ENCODE assay signal across 1 cellular context in the genomic region with DNA sequence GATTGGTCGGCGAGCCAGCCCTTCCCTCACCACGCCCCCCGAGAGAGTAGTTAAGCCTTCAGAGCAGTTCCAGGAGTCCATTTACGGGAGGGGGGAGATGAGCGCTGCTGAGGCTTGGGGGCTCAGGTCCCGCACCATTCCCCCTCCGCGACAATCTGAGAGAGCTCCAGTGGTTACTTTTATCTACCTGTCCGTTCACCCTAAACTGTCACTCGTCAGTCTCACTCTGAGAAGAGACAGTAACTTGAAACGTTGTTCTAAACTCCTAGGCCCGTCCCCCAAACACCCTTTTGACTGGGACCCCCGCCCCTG.
TF ChIP-seq lines count a peak whose summit lies in the region.

No MANE protein-coding gene starts in this region.

TF ChIP-seq in K562, 482 proteins besides CTCF, POLR2A, EP300 and RAD21 (continues in another document):
- TF ChIP-seq THRAP3 (IDR thresholded peaks at IDR 0.05; ENCODE audit: borderline replicate concordance) (no peak), MTA3 (IDR thresholded peaks at IDR 0.05; ENCODE audit: borderline replicate concordance) (no peak), NFE2 (IDR thresholded peaks at IDR 0.05; ENCODE audit: low read depth) (no peak), NFIC (IDR thresholded peaks at IDR 0.05) (no peak), SAFB2 (IDR thresholded peaks at IDR 0.05; ENCODE audit: borderline replicate concordance, low read depth, low read length, severe bottlenecking) (no peak), FOXK2 (conservative IDR thresholded peaks at IDR 0.05 in 1 of 2, IDR thresholded peaks at IDR 0.05 in 1 of 2; ENCODE audit: low read depth in 2 of 2) (no peak), ZSCAN29 (IDR thresholded peaks at IDR 0.05) (no peak), MYBL2 (IDR thresholded peaks at IDR 0.05; ENCODE audit: low read depth) (no peak), MYBL2 (CRISPR knock-in tag; IDR thresholded peaks at IDR 0.05; ENCODE audit: borderline replicate concordance) (no peak), NCOR1 (IDR thresholded peaks at IDR 0.05) (no peak), SMARCA4 (IDR thresholded peaks at IDR 0.05) (no peak), SIN3A (IDR thresholded peaks at IDR 0.05; ENCODE audit: borderline replicate concordance in 2 of 2, control insufficient read depth in 1 of 2, low read depth in 2 of 2, low read length in 2 of 2) (peak in 1 of 2 experiments; percentile 63; a peak in 2 of 4 replicates), ESRRB (CRISPR knock-in tag; IDR thresholded peaks at IDR 0.05; ENCODE audit: borderline replicate concordance) (no peak), GABPB2 (CRISPR knock-in tag; conservative IDR thresholded peaks at IDR 0.05) (no peak), GATA2 (CRISPR knock-in tag; IDR thresholded peaks at IDR 0.05) (no peak), POLR2G (IDR thresholded peaks at IDR 0.05; ENCODE audit: low read depth, low read length) (no peak), CHD4 (IDR thresholded peaks at IDR 0.05; ENCODE audit: insufficient read depth, insufficient replicate concordance, low read depth, low read length, poor library complexity, severe bottlenecking) (no peak), ZNF644 (tag; IDR thresholded peaks at IDR 0.05; ENCODE audit: low read depth) (no peak), KAT7 (CRISPR knock-in tag; IDR thresholded peaks at IDR 0.05; ENCODE audit: borderline replicate concordance) (0 out of 2 replicates have a peak, but pooled peaks have one; percentile 66), PML (IDR thresholded peaks at IDR 0.05; ENCODE audit: low read length) (peak; percentile 21), CBFA2T2 (conservative IDR thresholded peaks at IDR 0.05) (no peak), ZFP30 (CRISPR knock-in tag; IDR thresholded peaks at IDR 0.05; ENCODE audit: borderline replicate concordance) (no peak), SUPT5H (IDR thresholded peaks at IDR 0.05) (peak; percentile 53; the same call in 1 of the 2 replicates), HCFC1 (IDR thresholded peaks at IDR 0.05; ENCODE audit: low read depth, low read length) (no peak), NCOA1 (IDR thresholded peaks at IDR 0.05; ENCODE audit: low read depth) (no peak), E2F3 (CRISPR knock-in tag; IDR thresholded peaks at IDR 0.05) (no peak), ZBTB17 (CRISPR knock-in tag; IDR thresholded peaks at IDR 0.05) (no peak), WHSC1 (IDR thresholded peaks at IDR 0.05; ENCODE audit: low read length) (no peak), PPARD (CRISPR knock-in tag; IDR thresholded peaks at IDR 0.05) (no peak), EWSR1 (IDR thresholded peaks at IDR 0.05; ENCODE audit: borderline replicate concordance, low read depth, partially characterized antibody) (no peak), ILK (tag; IDR thresholded peaks at IDR 0.05; ENCODE audit: borderline replicate concordance, low read depth) (no peak), SLC30A9 (CRISPR knock-in tag; IDR thresholded peaks at IDR 0.05) (no peak), ZNF232 (CRISPR knock-in tag; IDR thresholded peaks at IDR 0.05) (no peak), TGIF2 (CRISPR knock-in tag; IDR thresholded peaks at IDR 0.05) (no peak), ATF1 (CRISPR knock-in tag; IDR thresholded peaks at IDR 0.05) (no peak), ATF1 (tag; IDR thresholded peaks at IDR 0.05) (no peak), TAF1 (IDR thresholded peaks at IDR 0.05; ENCODE audit: control insufficient read depth, extremely low read depth, insufficient read depth, low read length, severe bottlenecking) (peak; percentile 64), KAT2B (IDR thresholded peaks at IDR 0.05; ENCODE audit: low read depth, low read length) (no peak), NRF1 (conservative IDR thresholded peaks at IDR 0.05 in 1 of 2, IDR thresholded peaks at IDR 0.05 in 1 of 2) (no peak), BRF1 (IDR thresholded peaks at IDR 0.05; ENCODE audit: borderline replicate concordance, extremely low read depth, insufficient read length) (no peak), ZNF717 (CRISPR knock-in tag; IDR thresholded peaks at IDR 0.05) (no peak)
- TF ChIP-seq, protein P1, sequence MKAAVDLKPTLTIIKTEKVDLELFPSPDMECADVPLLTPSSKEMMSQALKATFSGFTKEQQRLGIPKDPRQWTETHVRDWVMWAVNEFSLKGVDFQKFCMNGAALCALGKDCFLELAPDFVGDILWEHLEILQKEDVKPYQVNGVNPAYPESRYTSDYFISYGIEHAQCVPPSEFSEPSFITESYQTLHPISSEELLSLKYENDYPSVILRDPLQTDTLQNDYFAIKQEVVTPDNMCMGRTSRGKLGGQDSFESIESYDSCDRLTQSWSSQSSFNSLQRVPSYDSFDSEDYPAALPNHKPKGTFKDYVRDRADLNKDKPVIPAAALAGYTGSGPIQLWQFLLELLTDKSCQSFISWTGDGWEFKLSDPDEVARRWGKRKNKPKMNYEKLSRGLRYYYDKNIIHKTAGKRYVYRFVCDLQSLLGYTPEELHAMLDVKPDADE (conservative IDR thresholded peaks at IDR 0.05; ENCODE audit: control insufficient read depth, low read depth, low read length) = 0 out of 2 replicates have a peak, but pooled peaks have one; percentile 44
- TF ChIP-seq, protein P2, sequence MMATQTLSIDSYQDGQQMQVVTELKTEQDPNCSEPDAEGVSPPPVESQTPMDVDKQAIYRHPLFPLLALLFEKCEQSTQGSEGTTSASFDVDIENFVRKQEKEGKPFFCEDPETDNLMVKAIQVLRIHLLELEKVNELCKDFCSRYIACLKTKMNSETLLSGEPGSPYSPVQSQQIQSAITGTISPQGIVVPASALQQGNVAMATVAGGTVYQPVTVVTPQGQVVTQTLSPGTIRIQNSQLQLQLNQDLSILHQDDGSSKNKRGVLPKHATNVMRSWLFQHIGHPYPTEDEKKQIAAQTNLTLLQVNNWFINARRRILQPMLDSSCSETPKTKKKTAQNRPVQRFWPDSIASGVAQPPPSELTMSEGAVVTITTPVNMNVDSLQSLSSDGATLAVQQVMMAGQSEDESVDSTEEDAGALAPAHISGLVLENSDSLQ (IDR thresholded peaks at IDR 0.05) = no peak
- TF ChIP-seq, protein P3, sequence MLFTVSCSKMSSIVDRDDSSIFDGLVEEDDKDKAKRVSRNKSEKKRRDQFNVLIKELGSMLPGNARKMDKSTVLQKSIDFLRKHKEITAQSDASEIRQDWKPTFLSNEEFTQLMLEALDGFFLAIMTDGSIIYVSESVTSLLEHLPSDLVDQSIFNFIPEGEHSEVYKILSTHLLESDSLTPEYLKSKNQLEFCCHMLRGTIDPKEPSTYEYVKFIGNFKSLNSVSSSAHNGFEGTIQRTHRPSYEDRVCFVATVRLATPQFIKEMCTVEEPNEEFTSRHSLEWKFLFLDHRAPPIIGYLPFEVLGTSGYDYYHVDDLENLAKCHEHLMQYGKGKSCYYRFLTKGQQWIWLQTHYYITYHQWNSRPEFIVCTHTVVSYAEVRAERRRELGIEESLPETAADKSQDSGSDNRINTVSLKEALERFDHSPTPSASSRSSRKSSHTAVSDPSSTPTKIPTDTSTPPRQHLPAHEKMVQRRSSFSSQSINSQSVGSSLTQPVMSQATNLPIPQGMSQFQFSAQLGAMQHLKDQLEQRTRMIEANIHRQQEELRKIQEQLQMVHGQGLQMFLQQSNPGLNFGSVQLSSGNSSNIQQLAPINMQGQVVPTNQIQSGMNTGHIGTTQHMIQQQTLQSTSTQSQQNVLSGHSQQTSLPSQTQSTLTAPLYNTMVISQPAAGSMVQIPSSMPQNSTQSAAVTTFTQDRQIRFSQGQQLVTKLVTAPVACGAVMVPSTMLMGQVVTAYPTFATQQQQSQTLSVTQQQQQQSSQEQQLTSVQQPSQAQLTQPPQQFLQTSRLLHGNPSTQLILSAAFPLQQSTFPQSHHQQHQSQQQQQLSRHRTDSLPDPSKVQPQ (CRISPR knock-in tag; IDR thresholded peaks at IDR 0.05; ENCODE audit: borderline replicate concordance) = no peak
- TF ChIP-seq, protein P4, sequence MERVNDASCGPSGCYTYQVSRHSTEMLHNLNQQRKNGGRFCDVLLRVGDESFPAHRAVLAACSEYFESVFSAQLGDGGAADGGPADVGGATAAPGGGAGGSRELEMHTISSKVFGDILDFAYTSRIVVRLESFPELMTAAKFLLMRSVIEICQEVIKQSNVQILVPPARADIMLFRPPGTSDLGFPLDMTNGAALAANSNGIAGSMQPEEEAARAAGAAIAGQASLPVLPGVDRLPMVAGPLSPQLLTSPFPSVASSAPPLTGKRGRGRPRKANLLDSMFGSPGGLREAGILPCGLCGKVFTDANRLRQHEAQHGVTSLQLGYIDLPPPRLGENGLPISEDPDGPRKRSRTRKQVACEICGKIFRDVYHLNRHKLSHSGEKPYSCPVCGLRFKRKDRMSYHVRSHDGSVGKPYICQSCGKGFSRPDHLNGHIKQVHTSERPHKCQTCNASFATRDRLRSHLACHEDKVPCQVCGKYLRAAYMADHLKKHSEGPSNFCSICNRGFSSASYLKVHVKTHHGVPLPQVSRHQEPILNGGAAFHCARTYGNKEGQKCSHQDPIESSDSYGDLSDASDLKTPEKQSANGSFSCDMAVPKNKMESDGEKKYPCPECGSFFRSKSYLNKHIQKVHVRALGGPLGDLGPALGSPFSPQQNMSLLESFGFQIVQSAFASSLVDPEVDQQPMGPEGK (CRISPR knock-in tag; IDR thresholded peaks at IDR 0.05; ENCODE audit: borderline replicate concordance) = no peak
- TF ChIP-seq, protein P5, sequence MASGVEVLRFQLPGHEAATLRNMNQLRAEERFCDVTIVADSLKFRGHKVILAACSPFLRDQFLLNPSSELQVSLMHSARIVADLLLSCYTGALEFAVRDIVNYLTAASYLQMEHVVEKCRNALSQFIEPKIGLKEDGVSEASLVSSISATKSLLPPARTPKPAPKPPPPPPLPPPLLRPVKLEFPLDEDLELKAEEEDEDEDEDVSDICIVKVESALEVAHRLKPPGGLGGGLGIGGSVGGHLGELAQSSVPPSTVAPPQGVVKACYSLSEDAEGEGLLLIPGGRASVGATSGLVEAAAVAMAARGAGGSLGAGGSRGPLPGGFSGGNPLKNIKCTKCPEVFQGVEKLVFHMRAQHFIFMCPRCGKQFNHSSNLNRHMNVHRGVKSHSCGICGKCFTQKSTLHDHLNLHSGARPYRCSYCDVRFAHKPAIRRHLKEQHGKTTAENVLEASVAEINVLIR (CRISPR knock-in tag; IDR thresholded peaks at IDR 0.05) = no peak
- TF ChIP-seq, protein P6, sequence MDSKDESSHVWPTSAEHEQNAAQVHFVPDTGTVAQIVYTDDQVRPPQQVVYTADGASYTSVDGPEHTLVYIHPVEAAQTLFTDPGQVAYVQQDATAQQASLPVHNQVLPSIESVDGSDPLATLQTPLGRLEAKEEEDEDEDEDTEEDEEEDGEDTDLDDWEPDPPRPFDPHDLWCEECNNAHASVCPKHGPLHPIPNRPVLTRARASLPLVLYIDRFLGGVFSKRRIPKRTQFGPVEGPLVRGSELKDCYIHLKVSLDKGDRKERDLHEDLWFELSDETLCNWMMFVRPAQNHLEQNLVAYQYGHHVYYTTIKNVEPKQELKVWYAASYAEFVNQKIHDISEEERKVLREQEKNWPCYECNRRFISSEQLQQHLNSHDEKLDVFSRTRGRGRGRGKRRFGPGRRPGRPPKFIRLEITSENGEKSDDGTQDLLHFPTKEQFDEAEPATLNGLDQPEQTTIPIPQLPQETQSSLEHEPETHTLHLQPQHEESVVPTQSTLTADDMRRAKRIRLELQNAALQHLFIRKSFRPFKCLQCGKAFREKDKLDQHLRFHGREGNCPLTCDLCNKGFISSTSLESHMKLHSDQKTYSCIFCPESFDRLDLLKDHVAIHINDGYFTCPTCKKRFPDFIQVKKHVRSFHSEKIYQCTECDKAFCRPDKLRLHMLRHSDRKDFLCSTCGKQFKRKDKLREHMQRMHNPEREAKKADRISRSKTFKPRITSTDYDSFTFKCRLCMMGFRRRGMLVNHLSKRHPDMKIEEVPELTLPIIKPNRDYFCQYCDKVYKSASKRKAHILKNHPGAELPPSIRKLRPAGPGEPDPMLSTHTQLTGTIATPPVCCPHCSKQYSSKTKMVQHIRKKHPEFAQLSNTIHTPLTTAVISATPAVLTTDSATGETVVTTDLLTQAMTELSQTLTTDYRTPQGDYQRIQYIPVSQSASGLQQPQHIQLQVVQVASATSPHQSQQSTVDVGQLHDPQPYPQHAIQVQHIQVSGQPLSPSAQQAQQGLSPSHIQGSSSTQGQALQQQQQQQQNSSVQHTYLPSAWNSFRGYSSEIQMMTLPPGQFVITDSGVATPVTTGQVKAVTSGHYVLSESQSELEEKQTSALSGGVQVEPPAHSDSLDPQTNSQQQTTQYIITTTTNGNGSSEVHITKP (IDR thresholded peaks at IDR 0.05; ENCODE audit: partially characterized antibody) = peak; percentile 74
- TF ChIP-seq, protein P7, sequence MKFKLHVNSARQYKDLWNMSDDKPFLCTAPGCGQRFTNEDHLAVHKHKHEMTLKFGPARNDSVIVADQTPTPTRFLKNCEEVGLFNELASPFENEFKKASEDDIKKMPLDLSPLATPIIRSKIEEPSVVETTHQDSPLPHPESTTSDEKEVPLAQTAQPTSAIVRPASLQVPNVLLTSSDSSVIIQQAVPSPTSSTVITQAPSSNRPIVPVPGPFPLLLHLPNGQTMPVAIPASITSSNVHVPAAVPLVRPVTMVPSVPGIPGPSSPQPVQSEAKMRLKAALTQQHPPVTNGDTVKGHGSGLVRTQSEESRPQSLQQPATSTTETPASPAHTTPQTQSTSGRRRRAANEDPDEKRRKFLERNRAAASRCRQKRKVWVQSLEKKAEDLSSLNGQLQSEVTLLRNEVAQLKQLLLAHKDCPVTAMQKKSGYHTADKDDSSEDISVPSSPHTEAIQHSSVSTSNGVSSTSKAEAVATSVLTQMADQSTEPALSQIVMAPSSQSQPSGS (CRISPR knock-in tag; IDR thresholded peaks at IDR 0.05) = no peak
